In the genomic region with DNA sequence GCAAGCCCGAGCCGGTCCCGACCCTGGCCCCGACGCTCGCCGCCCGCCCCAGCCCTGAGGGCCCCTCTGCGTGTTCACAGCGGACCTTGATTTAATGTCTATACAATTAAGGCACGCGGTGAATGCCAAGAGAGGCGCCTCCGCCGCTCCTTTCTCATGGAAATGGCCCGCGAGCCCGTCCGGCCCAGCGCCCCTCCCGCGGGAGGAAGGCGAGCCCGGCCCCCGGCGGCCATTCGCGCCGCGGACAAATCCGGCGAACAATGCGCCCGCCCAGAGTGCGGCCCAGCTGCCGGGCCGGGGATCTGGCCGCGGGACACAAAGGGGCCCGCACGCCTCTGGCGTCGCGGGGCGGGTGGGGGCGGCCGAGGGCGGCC, we compare ENCODE assay signal across 11 cellular contexts. TPM values are rescaled to one million over a fixed set of nuclear protein-coding genes. Genes with fewer than 3 reads are reported as not detected.
DNase-seq lines count a peak whose midpoint lies in the region; ATAC-seq and TF ChIP-seq lines count a peak whose summit lies in the region.
"Had no signal": no experiment of that assay in that cellular context is flagged by ENCODE, and none has a peak within 500 bp of the region (broad histone marks: within the 10 kb centered on the region; RNA-seq: fewer than 3 reads in every experiment).

No MANE protein-coding gene starts in this region.

- no peak overlapping the region for H3K9ac ChIP-seq in neural progenitor cell

- BruUV-seq in Caco-2 (replicated peaks; lab: Mats Ljungman, UMichigan) = no TSS peak

- H3K4me2 ChIP-seq in neural progenitor cell = peak overlapping the region; percentile 99

- H3K4me3 Mint-ChIP-seq in Caco-2 (ENCODE audit: unreplicated experiment) (peak overlapping the region; percentile 54), neural progenitor cell (peak overlapping the region; percentile 80)
- no peak overlapping the region for H3K4me3 Mint-ChIP-seq in CD4-positive, alpha-beta T cell
- H3K4me3 Mint-ChIP-seq: activated naive CD8-positive, alpha-beta T cell treated with anti-CD3 and anti-CD28 coated beads, Interleukin-2, amount 10 ng/mL, durations not matched to agents 7 days and 5 days had no signal

- H3K4me3 ChIP-seq in Caco-2 (ENCODE audit: low read depth, low read length) (peak overlapping the region; percentile 42), HAP-1 (peak overlapping the region; percentile 9; the same call in 1 of the 2 replicates), ectodermal cell (ENCODE audit: insufficient read depth, low read depth, low read length) (peak overlapping the region; percentile 34), neural progenitor cell (peak overlapping the region; percentile 49)

- WGBS in ectodermal cell, 2 experiments = 0 to 1% methylated on average over 48 of the region's 48 CpGs

- H3K79me2 ChIP-seq in neural progenitor cell (ENCODE audit: low read depth) = no peaks in the 10 kb centered on the region

- H3K27ac ChIP-seq in ectodermal cell (ENCODE audit: insufficient read depth, low read depth, low read length, poor library complexity, severe bottlenecking) (no peak overlapping the region), neural progenitor cell (no peak overlapping the region)
- H3K27ac ChIP-seq in CD4-positive, alpha-beta T cell (ENCODE audit: low read depth, low read length) = no peak overlapping the region

- no peaks in the 10 kb centered on the region for H3K36me3 ChIP-seq in Caco-2 (ENCODE audit: control insufficient read depth, insufficient read depth, low read length)
- no peaks in the 10 kb centered on the region for H3K36me3 ChIP-seq in HAP-1 (replicated peaks)
- no peaks in the 10 kb centered on the region for H3K36me3 ChIP-seq in ectodermal cell (ENCODE audit: control insufficient read depth, insufficient read depth, low read length)
- H3K36me3 ChIP-seq in neural progenitor cell = no peaks in the 10 kb centered on the region

- peaks cover 14% of the 10 kb centered on the region for H3K36me3 Mint-ChIP-seq in Caco-2 (ENCODE audit: insufficient read depth, unreplicated experiment)
- no peaks in the 10 kb centered on the region for H3K36me3 Mint-ChIP-seq in neural progenitor cell
- H3K36me3 Mint-ChIP-seq in CD4-positive, alpha-beta T cell (ENCODE audit: low read depth) = no peaks in the 10 kb centered on the region
- H3K36me3 Mint-ChIP-seq: activated naive CD8-positive, alpha-beta T cell treated with anti-CD3 and anti-CD28 coated beads, Interleukin-2, amount 10 ng/mL, durations not matched to agents 7 days and 5 days; natural killer cell had no signal

- no peak for TF ChIP-seq CTCF in Caco-2 (IDR thresholded peaks at IDR 0.05; ENCODE audit: insufficient read depth in 1 of 2, low read depth in 1 of 2, low read length in 1 of 2, severe bottlenecking in 1 of 2, unreplicated experiment in 1 of 2)
- TF ChIP-seq CTCF in neural progenitor cell (IDR thresholded peaks at IDR 0.05) = no peak
- no peak for TF ChIP-seq CTCF in CD4-positive, alpha-beta T cell (IDR thresholded peaks at IDR 0.05)

- POLR2A ChIA-PET in Caco-2 (lab: Charles Lee) = interaction anchor here (0.6 kb wide), 1 partner anchor 317 kb away, joined by 6 read pairs; no protein-coding TSS in a partner anchor
- POLR2A ChIA-PET in CD4-positive, alpha-beta T cell (lab: Charles Lee) = interaction anchor here (0.7 kb wide), 1 partner anchor 18 kb away, joined by 3 read pairs; no protein-coding TSS in a partner anchor

- H3K9me3 Mint-ChIP-seq in Caco-2 (ENCODE audit: unreplicated experiment) = no peaks in the 10 kb centered on the region
- no peaks in the 10 kb centered on the region for H3K9me3 Mint-ChIP-seq in neural progenitor cell
- H3K9me3 Mint-ChIP-seq in CD4-positive, alpha-beta T cell = no peaks in the 10 kb centered on the region
- H3K9me3 Mint-ChIP-seq: activated naive CD8-positive, alpha-beta T cell treated with anti-CD3 and anti-CD28 coated beads, Interleukin-2, amount 10 ng/mL, durations not matched to agents 7 days and 5 days; natural killer cell had no signal

- H4K20me1 ChIP-seq in neural progenitor cell (ENCODE audit: low read depth) = peaks cover 64% of the 10 kb centered on the region

- in situ Hi-C loops in HAP-1 (cut with MboI; ENCODE audit: low sequenced_read_pairs) = no loop called here

- H3K4me1 Mint-ChIP-seq in Caco-2 (ENCODE audit: low read depth, unreplicated experiment) (peaks cover 3% of the 10 kb centered on the region), neural progenitor cell (peaks cover 45% of the 10 kb centered on the region)
- H3K4me1 Mint-ChIP-seq in CD4-positive, alpha-beta T cell (ENCODE audit: low read depth) = peaks cover 4% of the 10 kb centered on the region

- H3K27ac Mint-ChIP-seq in Caco-2 (ENCODE audit: unreplicated experiment) (no peak overlapping the region), neural progenitor cell (no peak overlapping the region)
- H3K27ac Mint-ChIP-seq in CD4-positive, alpha-beta T cell = no peak overlapping the region
- H3K27ac Mint-ChIP-seq: activated naive CD8-positive, alpha-beta T cell treated with anti-CD3 and anti-CD28 coated beads, Interleukin-2, amount 10 ng/mL, durations not matched to agents 7 days and 5 days; natural killer cell had no signal

- H3K27me3 ChIP-seq in Caco-2 (replicated peaks; ENCODE audit: control insufficient read depth, insufficient read depth, low read length) (peaks cover 2% of the 10 kb centered on the region; the same call in 1 of the 2 replicates), HAP-1 (ENCODE audit: low read depth) (peaks cover 44% of the 10 kb centered on the region), ectodermal cell (ENCODE audit: control insufficient read depth, insufficient read depth, low read length, poor library complexity, severe bottlenecking) (peaks cover 62% of the 10 kb centered on the region), neural progenitor cell (peaks cover 63% of the 10 kb centered on the region)
- H3K27me3 ChIP-seq in CD4-positive, alpha-beta T cell (ENCODE audit: control insufficient read depth, insufficient read depth, low read length) = peaks cover 76% of the 10 kb centered on the region

- intact Hi-C loops in Caco-2 (cut with micrococcal nuclease; ENCODE audit: unreplicated experiment) = no loop called here
- intact Hi-C loops in CD4-positive, alpha-beta T cell (cut with DNase I, micrococcal nuclease) = loop anchor here in 1 of 2 experiments (10.0 kb wide), 1 partner anchor 74 kb away; no protein-coding TSS in a partner anchor

- H3K9me3 ChIP-seq in Caco-2 = no peaks in the 10 kb centered on the region
- H3K9me3 ChIP-seq in HAP-1 = no peaks in the 10 kb centered on the region
- no peaks in the 10 kb centered on the region for H3K9me3 ChIP-seq in ectodermal cell (ENCODE audit: control insufficient read depth, low read length)
- H3K9me3 ChIP-seq in neural progenitor cell (ENCODE audit: low read depth) = no peaks in the 10 kb centered on the region
- H3K9me3 ChIP-seq in CD4-positive, alpha-beta T cell (ENCODE audit: control insufficient read depth, low read length) = no peaks in the 10 kb centered on the region

- CTCF ChIA-PET in Caco-2 (lab: Charles Lee) = interaction anchor here (0.6 kb wide), 1 partner anchor 132 kb away, joined by 3 read pairs; no protein-coding TSS in a partner anchor
- CTCF ChIA-PET in CD4-positive, alpha-beta T cell (lab: Charles Lee) = no interaction called here

- peaks cover 20% of the 10 kb centered on the region for H3K27me3 Mint-ChIP-seq in Caco-2 (ENCODE audit: insufficient read depth, unreplicated experiment)
- peaks cover 13% of the 10 kb centered on the region for H3K27me3 Mint-ChIP-seq in neural progenitor cell (ENCODE audit: insufficient read depth, low read depth)
- peaks cover 46% of the 10 kb centered on the region for H3K27me3 Mint-ChIP-seq in CD4-positive, alpha-beta T cell

- no peak for ATAC-seq in GM18873 (IDR thresholded peaks at IDR 0.05; ENCODE audit: low FRiP score, unreplicated experiment)
- no peak for ATAC-seq in GM19455 (IDR thresholded peaks at IDR 0.05; ENCODE audit: unreplicated experiment)
- ATAC-seq in CD4-positive, alpha-beta T cell (ENCODE audit: poor library complexity) = no peak

- H2AFZ ChIP-seq in neural progenitor cell (replicated peaks) = peak overlapping the region; percentile 7

- DNase-seq in Caco-2 (peak in 1 of 2 experiments; percentile 56), HAP-1 (ENCODE audit: low spot score in 2 of 2) (peak; percentile 61 to 79), neural progenitor cell (ENCODE audit: low spot score) (peak; percentile 93), HUDEP-2 (lab: John Stamatoyannopoulos, UW; ENCODE audit: unreplicated experiment in 76 of 76) (no peak)
- DNase-seq in CD4-positive, alpha-beta T cell = no peak
- DNase-seq: activated naive CD8-positive, alpha-beta T cell treated with anti-CD3 and anti-CD28 coated beads, Interleukin-2, amount 10 ng/mL, durations not matched to agents 7 days and 5 days; activated T-cell treated with anti-CD3 and anti-CD28 coated beads for 4 hours had no signal

- peaks cover 58% of the 10 kb centered on the region for H3F3A ChIP-seq in neural progenitor cell (ENCODE audit: low read depth)

- H3K4me1 ChIP-seq in Caco-2 (peaks cover 40% of the 10 kb centered on the region), HAP-1 (peaks cover 3% of the 10 kb centered on the region; the same call in 1 of the 2 replicates), ectodermal cell (ENCODE audit: control insufficient read depth, insufficient read depth, low read length) (peaks cover 55% of the 10 kb centered on the region), neural progenitor cell (peaks cover 50% of the 10 kb centered on the region)

RNA-seq across cellular contexts. Expression of a gene that starts 37.5 kb away (rescaled TPM):
- 184 and 196 TPM in 2 replicates for total RNA-seq in Caco-2 (2022)
- polyA plus RNA-seq in ectodermal cell (2013, experiment 1 of 4) = 50.6 TPM
- 52.9 TPM for polyA plus RNA-seq in ectodermal cell (2013, experiment 2 of 4)
- 37.7 TPM for polyA plus RNA-seq in ectodermal cell (2013, experiment 3 of 4)
- 38.7 TPM for polyA plus RNA-seq in ectodermal cell (2013, experiment 4 of 4)
- total RNA-seq in neural progenitor cell (ENCODE audit: low replicate concordance) = 26.8 and 28.1 TPM in 2 replicates
- 10 to 100 TPM; 43.7 to 44.1 TPM for total RNA-seq in CD4-positive, alpha-beta T cell

RNA-seq across cellular contexts. Expression of a gene that starts 57.3 kb away (rescaled TPM):
- total RNA-seq in Caco-2 (2022) (0.42 and 0.54 TPM in 2 replicates), neural progenitor cell (ENCODE audit: low replicate concordance) (not detected in 2 replicates)
- not detected for polyA plus RNA-seq in ectodermal cell (2013, experiment 1 of 4)
- polyA plus RNA-seq in ectodermal cell (2013, experiment 2 of 4) = not detected
- not detected for polyA plus RNA-seq in ectodermal cell (2013, experiment 3 of 4)
- polyA plus RNA-seq in ectodermal cell (2013, experiment 4 of 4) = not detected
- total RNA-seq in CD4-positive, alpha-beta T cell = not detected
- total RNA-seq: activated naive CD8-positive, alpha-beta T cell treated with anti-CD3 and anti-CD28 coated beads, Interleukin-2, amount 10 ng/mL, durations not matched to agents 7 days and 5 days; natural killer cell had no signal

Comparison
In these comparisons a context has a peak if more than half of its experiments do, and no peak if none do; other contexts are left out.
1. DNase-seq: peak in HAP-1 (2 of 2) and neural progenitor cell (single experiment); none in HUDEP-2 (0 of 76) and CD4-positive, alpha-beta T cell (0 of 10).
2. Peak in every context shown above with its lines, with median percentiles within 50 percentile points of each other: H3K4me3 ChIP-seq.